8 cellular contexts compared by ENCODE assay signal in the genomic region with DNA sequence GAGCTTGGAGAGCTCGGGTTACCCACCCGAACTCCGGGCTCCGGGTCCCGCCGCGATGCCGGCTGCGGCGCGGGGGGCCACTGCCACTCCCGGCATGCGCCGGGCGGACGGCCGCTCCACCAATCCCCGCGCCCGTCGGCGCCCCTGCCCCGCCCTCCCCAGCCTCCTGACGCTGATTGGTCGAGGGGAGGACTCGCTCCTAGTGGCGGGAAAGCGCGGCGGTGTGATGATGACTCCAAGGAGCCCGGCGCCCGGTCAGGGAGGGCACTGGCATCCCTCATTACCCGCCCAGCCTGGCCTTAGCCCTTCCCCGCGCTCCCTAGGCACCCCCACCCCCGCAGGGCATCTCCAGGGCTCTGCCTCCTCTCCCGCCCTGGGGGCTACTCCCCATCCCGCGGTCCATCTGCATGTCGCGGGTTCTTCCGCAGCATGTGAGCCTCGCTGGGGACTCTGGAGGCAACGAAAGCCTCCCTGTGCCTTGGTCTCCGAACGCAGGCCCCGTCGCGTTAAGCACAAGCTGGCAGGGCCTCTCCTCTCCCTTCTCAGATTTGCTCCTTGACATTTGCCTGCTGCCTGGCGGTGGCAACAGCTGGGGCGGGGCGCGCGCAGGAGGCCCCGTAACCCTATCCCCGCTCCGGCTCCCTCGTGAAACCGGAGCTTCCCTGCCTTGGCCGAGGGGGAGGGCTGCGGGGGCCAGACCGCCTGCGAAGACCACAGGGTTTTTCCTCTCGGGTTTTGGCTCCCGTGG. TPM values are rescaled to one million over a fixed set of nuclear protein-coding genes. Genes with fewer than 3 reads are reported as not detected.
DNase-seq lines count a peak whose midpoint lies in the region; ATAC-seq and TF ChIP-seq lines count a peak whose summit lies in the region.

No MANE protein-coding gene starts in this region.

- peak; percentile 84 for DNase-seq in CD14-positive monocyte (ENCODE audit: low spot score)
- peak; percentile 70 to 84 for DNase-seq in HL-60 (ENCODE audit: low read depth in 1 of 2, low spot score in 1 of 2)
- DNase-seq in NCI-H774 (lab: John Stamatoyannopoulos, UW) = peak; percentile 85
- DNase-seq in activated CD4-positive, alpha-beta memory T cell treated with anti-CD3 and anti-CD28 coated beads for 36 hours = peak; percentile 96
- DNase-seq in ecto neural progenitor cell (ENCODE audit: low spot score) = peak; percentile 96
- DNase-seq in lung microvascular endothelial cell (ENCODE audit: low read depth in 2 of 2) = peak; percentile 82 to 83
- DNase-seq in stimulated activated CD4-positive, alpha-beta T cell treated with anti-CD3 and anti-CD28 coated beads, Interleukin-4, amount 100 ng/mL, for 48 hours (ENCODE audit: low read depth in 2 of 2) = peak; percentile 89 to 93

- peak overlapping the region; percentile 67 for H3K4me3 ChIP-seq in HL-60 (replicated peaks; ENCODE audit: insufficient read depth, low read length)

- intact Hi-C loops in CD14-positive monocyte (cut with micrococcal nuclease) = loop anchor here (2.0 to 5.0 kb wide), 3 partner anchors 15 to 65 kb away; no protein-coding TSS in a partner anchor
- intact Hi-C loops in activated CD4-positive, alpha-beta memory T cell treated with anti-CD3 and anti-CD28 coated beads for 36 hours (cut with micrococcal nuclease) = loop anchor here (1.0 to 5.0 kb wide), 4 partner anchors 17 to 65 kb away; a partner anchor contains a TSS

- peak; percentile 20 for TF ChIP-seq CTCF in CD14-positive monocyte (IDR thresholded peaks at IDR 0.05)
- no peak for TF ChIP-seq CTCF in HL-60 (IDR thresholded peaks at IDR 0.05; ENCODE audit: insufficient read depth, low read length)

- peak overlapping the region; percentile 86 to 94 for H3K4me3 Mint-ChIP-seq in CD14-positive monocyte
- H3K4me3 Mint-ChIP-seq in activated CD4-positive, alpha-beta memory T cell treated with anti-CD3 and anti-CD28 coated beads for 36 hours = peak overlapping the region; percentile 88

- ATAC-seq in GM19397 (IDR thresholded peaks at IDR 0.05; ENCODE audit: unreplicated experiment) = peak; percentile 91

- peaks cover 0 to 3% (median 0%) of the 10 kb centered on the region in 7 donors for H3K9me3 Mint-ChIP-seq in CD14-positive monocyte
- H3K9me3 Mint-ChIP-seq in activated CD4-positive, alpha-beta memory T cell treated with anti-CD3 and anti-CD28 coated beads for 36 hours = no peaks in the 10 kb centered on the region

- peaks cover 20 to 27% (median 21%) of the 10 kb centered on the region in 3 donors for H3K27me3 Mint-ChIP-seq in CD14-positive monocyte (ENCODE audit: low read depth in 3 of 3)
- peaks cover 7% of the 10 kb centered on the region for H3K27me3 Mint-ChIP-seq in activated CD4-positive, alpha-beta memory T cell treated with anti-CD3 and anti-CD28 coated beads for 36 hours

- H3K4me1 Mint-ChIP-seq in CD14-positive monocyte = peaks cover 22% of the 10 kb centered on the region
- peaks cover 20% of the 10 kb centered on the region for H3K4me1 Mint-ChIP-seq in activated CD4-positive, alpha-beta memory T cell treated with anti-CD3 and anti-CD28 coated beads for 36 hours (ENCODE audit: low read depth)

- H3K27me3 ChIP-seq in HL-60 (ENCODE audit: insufficient read depth, poor library complexity, severe bottlenecking) = no peaks in the 10 kb centered on the region

- POLR2A ChIA-PET in activated CD4-positive, alpha-beta memory T cell treated with anti-CD3 and anti-CD28 coated beads for 36 hours (lab: Charles Lee) = interaction anchor here (0.6 to 3.0 kb wide), 6 partner anchors 9 to 58 kb away, joined by 3 to 9 read pairs (median 4); a partner anchor contains a TSS

- no peak overlapping the region for H3K27ac ChIP-seq in HL-60 (replicated peaks)

- no peak overlapping the region for H3K27ac Mint-ChIP-seq in CD14-positive monocyte
- H3K27ac Mint-ChIP-seq in activated CD4-positive, alpha-beta memory T cell treated with anti-CD3 and anti-CD28 coated beads for 36 hours = peak overlapping the region; percentile 13

- no peaks in the 10 kb centered on the region for H3K36me3 Mint-ChIP-seq in CD14-positive monocyte
- H3K36me3 Mint-ChIP-seq in activated CD4-positive, alpha-beta memory T cell treated with anti-CD3 and anti-CD28 coated beads for 36 hours = no peaks in the 10 kb centered on the region

- CTCF ChIA-PET in activated CD4-positive, alpha-beta memory T cell treated with anti-CD3 and anti-CD28 coated beads for 36 hours (lab: Charles Lee) = interaction anchor here (1.7 to 2.8 kb wide), 3 partner anchors 15 to 65 kb away, joined by 5 to 15 read pairs (median 7); no protein-coding TSS in a partner anchor

RNA-seq across cellular contexts. Expression of a gene that starts 1.7 kb away (rescaled TPM):
- polyA plus RNA-seq in CD14-positive monocyte = not detected
- total RNA-seq in activated CD4-positive, alpha-beta memory T cell treated with anti-CD3 and anti-CD28 coated beads for 36 hours = 1 to 10 TPM; 3.3 to 3.8 TPM
- total RNA-seq in lung microvascular endothelial cell = under 0.01 TPM in 2 replicates

RNA-seq across cellular contexts. Expression of a gene that starts 16.4 kb away (rescaled TPM):
- polyA plus RNA-seq in CD14-positive monocyte = 1 to 10 TPM in 1 of 2 donors, under 1 TPM in 1; 0.93 to 1.1 TPM
- total RNA-seq in activated CD4-positive, alpha-beta memory T cell treated with anti-CD3 and anti-CD28 coated beads for 36 hours = 10 to 100 TPM; 32.3 to 34.9 TPM
- total RNA-seq in lung microvascular endothelial cell = 8.1 and 9.9 TPM in 2 replicates

RNA-seq across cellular contexts. Expression of a gene that starts 33.9 kb away (rescaled TPM):
- 100 to 1,000 TPM; 146 to 148 TPM for polyA plus RNA-seq in CD14-positive monocyte
- 100 to 1,000 TPM; 221 TPM for total RNA-seq in activated CD4-positive, alpha-beta memory T cell treated with anti-CD3 and anti-CD28 coated beads for 36 hours
- total RNA-seq in lung microvascular endothelial cell = 88.9 and 94.6 TPM in 2 replicates

RNA-seq across cellular contexts. Expression of a gene that starts 45.0 kb away (rescaled TPM):
- polyA plus RNA-seq in CD14-positive monocyte = 1 to 10 TPM; 1.9 to 2.5 TPM
- 10 to 100 TPM; 11.3 to 12.0 TPM for total RNA-seq in activated CD4-positive, alpha-beta memory T cell treated with anti-CD3 and anti-CD28 coated beads for 36 hours
- 25.3 and 31.2 TPM in 2 replicates for total RNA-seq in lung microvascular endothelial cell

RNA-seq across cellular contexts. Expression of a gene that starts 51.8 kb away (rescaled TPM):
- under 1 TPM; 0.28 to 0.65 TPM for polyA plus RNA-seq in CD14-positive monocyte
- total RNA-seq in activated CD4-positive, alpha-beta memory T cell treated with anti-CD3 and anti-CD28 coated beads for 36 hours = under 1 TPM in 1 of 2 experiments, not detected in 1; 0.29 TPM
- total RNA-seq in lung microvascular endothelial cell = 0.20 TPM in 1 of 2 replicates, not detected in the other
